Comparison of ENCODE assay signal across 9 cellular contexts in genomic region chr19:41997121-41997850, GRCh38. TPM values are rescaled to one million over a fixed set of nuclear protein-coding genes. Genes with fewer than 3 reads are reported as not detected.
A peak's percentile ranks its signal among the peaks of the same experiment; 100 is the strongest.
DNase-seq lines count a peak whose midpoint lies in the region; ATAC-seq and TF ChIP-seq lines count a peak whose summit lies in the region.
"Had no signal": no experiment of that assay in that cellular context is flagged by ENCODE, and none has a peak within 500 bp of the region (broad histone marks: within the 10 kb centered on the region; RNA-seq: fewer than 3 reads in every experiment).

No MANE protein-coding gene starts in this region.

- H2BK20ac ChIP-seq in IMR-90 (ENCODE audit: low read depth, low read length), result no peak overlapping the region

- peaks cover 3% of the 10 kb centered on the region for H4K20me1 ChIP-seq in IMR-90 (ENCODE audit: insufficient read depth, low read length)

- peaks cover 28% of the 10 kb centered on the region for H3K4me1 ChIP-seq in CD4-positive, alpha-beta memory T cell (ENCODE audit: insufficient read depth, low read length)
- H3K4me1 ChIP-seq in IMR-90 (ENCODE audit: control insufficient read depth, insufficient read depth, low read length), result no peaks in the 10 kb centered on the region
- no peaks in the 10 kb centered on the region for H3K4me1 ChIP-seq in endodermal cell (ENCODE audit: control insufficient read depth, insufficient read depth, low read length)

- no peaks in the 10 kb centered on the region for H3K36me3 ChIP-seq in CD4-positive, alpha-beta memory T cell (ENCODE audit: insufficient read depth, low read length)
- H3K36me3 ChIP-seq in IMR-90 (ENCODE audit: control insufficient read depth, insufficient read depth, low read length) (no peaks in the 10 kb centered on the region), endodermal cell (ENCODE audit: control insufficient read depth, insufficient read depth, low read length) (no peaks in the 10 kb centered on the region)

- BruUV-seq in IMR-90 (replicated peaks; lab: Mats Ljungman, UMichigan), result no TSS peak

- no peak overlapping the region for H2AFZ ChIP-seq in IMR-90 (replicated peaks; ENCODE audit: low read length, poor library complexity)

- no peak overlapping the region for H2AK9ac ChIP-seq in IMR-90 (replicated peaks; ENCODE audit: low read depth, low read length, poor library complexity)

- H3K56ac ChIP-seq in IMR-90 (ENCODE audit: extremely low read depth, insufficient read depth, low read length), result no peak overlapping the region

- H3K4me3 Mint-ChIP-seq in CD4-positive, alpha-beta memory T cell, result peak overlapping the region in 7 of 8 donors; percentile 17 to 55 (median 47)
- no peak overlapping the region for H3K4me3 Mint-ChIP-seq in activated CD4-positive, alpha-beta T cell treated with anti-CD3 and anti-CD28 coated beads, Interleukin-2, amount 10 ng/mL, durations not matched to agents 7 days and 5 days
- peak overlapping the region; percentile 18 for H3K4me3 Mint-ChIP-seq in endodermal cell

- TF ChIP-seq POLR2A in IMR-90 (IDR thresholded peaks at IDR 0.05; ENCODE audit: low read depth, low read length), result no peak

- H3K9ac ChIP-seq in IMR-90 (ENCODE audit: low read depth, low read length) (no peak overlapping the region), endodermal cell (ENCODE audit: extremely low read depth, low read length, poor library complexity, severe bottlenecking) (no peak overlapping the region)

- peaks cover 0 to 2% (median 0%) of the 10 kb centered on the region in 8 donors for H3K9me3 Mint-ChIP-seq in CD4-positive, alpha-beta memory T cell
- no peaks in the 10 kb centered on the region for H3K9me3 Mint-ChIP-seq in activated CD4-positive, alpha-beta T cell treated with anti-CD3 and anti-CD28 coated beads, Interleukin-2, amount 10 ng/mL, durations not matched to agents 7 days and 5 days
- H3K9me3 Mint-ChIP-seq in endodermal cell, result no peaks in the 10 kb centered on the region

- H3K4ac ChIP-seq in IMR-90 (ENCODE audit: low read depth, low read length), result no peak overlapping the region

- peak in 4 of 5 donors; percentile 32 to 37 (median 35) for DNase-seq in CD4-positive, alpha-beta memory T cell
- DNase-seq in IMR-90 (peak; percentile 22), endodermal cell (peak; percentile 91), myocyte (ENCODE audit: low read depth) (peak; percentile 59), NCI-H1105 treated with DMSO at 0.1 percent for 48 hours (lab: John Stamatoyannopoulos, UW) (no peak), H4 (ENCODE audit: low spot score) (no peak)
- peak; percentile 47 for DNase-seq in activated CD4-positive, alpha-beta T cell treated with anti-CD3 and anti-CD28 coated beads, Interleukin-2, amount 10 ng/mL, durations not matched to agents 7 days and 5 days

- H2AK5ac ChIP-seq in IMR-90 (ENCODE audit: low read depth, low read length), result no peak overlapping the region

- peaks cover 8% of the 10 kb centered on the region; the same call in 1 of the 2 replicates for H3K9me1 ChIP-seq in IMR-90 (ENCODE audit: insufficient read depth, low read length)

- no peak overlapping the region for H4K5ac ChIP-seq in IMR-90 (ENCODE audit: low read depth, low read length)

- H3K27ac ChIP-seq in CD4-positive, alpha-beta memory T cell (ENCODE audit: low read depth, low read length), result no peak overlapping the region
- H3K27ac ChIP-seq in IMR-90 (ENCODE audit: insufficient read depth, low read length) (no peak overlapping the region), endodermal cell (ENCODE audit: low read depth, low read length) (no peak overlapping the region)

- H3K18ac ChIP-seq in IMR-90 (ENCODE audit: low read depth, low read length), result no peak overlapping the region

- no peak overlapping the region for H2BK15ac ChIP-seq in IMR-90 (ENCODE audit: low read depth, low read length)

- H3K4me3 ChIP-seq in CD4-positive, alpha-beta memory T cell (ENCODE audit: low read length in 2 of 2), result no peak overlapping the region
- H3K4me3 ChIP-seq in IMR-90 (ENCODE audit: insufficient read depth, low read depth, low read length) (no peak overlapping the region), endodermal cell (ENCODE audit: low read length) (no peak overlapping the region)

- H3K36me3 Mint-ChIP-seq in CD4-positive, alpha-beta memory T cell, result no peaks in the 10 kb centered on the region
- no peaks in the 10 kb centered on the region for H3K36me3 Mint-ChIP-seq in activated CD4-positive, alpha-beta T cell treated with anti-CD3 and anti-CD28 coated beads, Interleukin-2, amount 10 ng/mL, durations not matched to agents 7 days and 5 days (ENCODE audit: low read depth)
- no peaks in the 10 kb centered on the region for H3K36me3 Mint-ChIP-seq in endodermal cell (ENCODE audit: low read depth)

- ATAC-seq in IMR-90 (ENCODE audit: low read depth), result peak; percentile 72
- no peak for ATAC-seq in HG02840 (IDR thresholded peaks at IDR 0.05; ENCODE audit: low FRiP score, unreplicated experiment)

- dilution Hi-C loops in IMR-90 (cut with HindIII; ENCODE audit: low sequenced_read_pairs, unreplicated experiment), result no loop called here

- H2BK5ac ChIP-seq in IMR-90 (ENCODE audit: low read depth, low read length, poor library complexity, severe bottlenecking), result no peak overlapping the region

- no peak overlapping the region for H2BK120ac ChIP-seq in IMR-90 (ENCODE audit: low read depth, low read length)

- 2% methylated on average over 14 of the region's 35 CpGs; no CpG with 5 or more reads in 1 of the 2 experiments for WGBS in IMR-90 (ENCODE audit: extremely low coverage in 2 of 2, insufficient read length in 1 of 2), 2 experiments
- 3% methylated on average over 15 to 32 of the region's 35 CpGs for WGBS in endodermal cell (ENCODE audit: insufficient coverage in 1 of 2, insufficient read length in 1 of 2), 2 experiments

- POLR2A ChIA-PET in CD4-positive, alpha-beta memory T cell (lab: Charles Lee; ENCODE audit: partially characterized antibody), result no interaction called here
- POLR2A ChIA-PET in IMR-90 (lab: Charles Lee; ENCODE audit: unreplicated experiment), result no interaction called here
- POLR2A ChIA-PET in activated CD4-positive, alpha-beta T cell treated with anti-CD3 and anti-CD28 coated beads, Interleukin-2, amount 10 ng/mL, durations not matched to agents 7 days and 5 days (lab: Charles Lee), result no interaction called here

- no peak overlapping the region for H3K14ac ChIP-seq in IMR-90 (replicated peaks; ENCODE audit: low read depth, low read length)

- no peaks in the 10 kb centered on the region for H3K9me3 ChIP-seq in CD4-positive, alpha-beta memory T cell (ENCODE audit: control insufficient read depth in 1 of 2, low read length in 2 of 2)
- no peaks in the 10 kb centered on the region for H3K9me3 ChIP-seq in IMR-90 (ENCODE audit: control insufficient read depth, insufficient read depth, low read length)
- H3K9me3 ChIP-seq in endodermal cell (ENCODE audit: control insufficient read depth, low read length), result no peaks in the 10 kb centered on the region

- CTCF ChIA-PET in CD4-positive, alpha-beta memory T cell (lab: Charles Lee; ENCODE audit: partially characterized antibody), result no interaction called here
- CTCF ChIA-PET in IMR-90 (lab: Yijun Ruan, JAX), result interaction anchor here (1.0 kb wide), 1 partner anchor 38 kb away, joined by 4 read pairs; no protein-coding TSS in a partner anchor
- CTCF ChIA-PET in activated CD4-positive, alpha-beta T cell treated with anti-CD3 and anti-CD28 coated beads, Interleukin-2, amount 10 ng/mL, durations not matched to agents 7 days and 5 days (lab: Charles Lee), result no interaction called here

- no peaks in the 10 kb centered on the region for H3K79me1 ChIP-seq in IMR-90 (ENCODE audit: low read depth in 1 of 2, low read length in 2 of 2)

- H4K8ac ChIP-seq in IMR-90 (ENCODE audit: low read depth in 2 of 2, low read length in 2 of 2), result no peak overlapping the region

- peaks cover 33% of the 10 kb centered on the region for H3K27me3 ChIP-seq in CD4-positive, alpha-beta memory T cell (ENCODE audit: insufficient read depth, low read length)
- H3K27me3 ChIP-seq in IMR-90 (ENCODE audit: control insufficient read depth, insufficient read depth, low read length), result peaks cover 80% of the 10 kb centered on the region
- H3K27me3 ChIP-seq in endodermal cell (ENCODE audit: control insufficient read depth, insufficient read depth, low read length, poor library complexity, severe bottlenecking), result peaks cover 93% of the 10 kb centered on the region

- peaks cover 53 to 60% of the 10 kb centered on the region in 2 donors for H3K27me3 Mint-ChIP-seq in CD4-positive, alpha-beta memory T cell
- H3K27me3 Mint-ChIP-seq in activated CD4-positive, alpha-beta T cell treated with anti-CD3 and anti-CD28 coated beads, Interleukin-2, amount 10 ng/mL, durations not matched to agents 7 days and 5 days, result peaks cover 72% of the 10 kb centered on the region
- peaks cover 87% of the 10 kb centered on the region for H3K27me3 Mint-ChIP-seq in endodermal cell (ENCODE audit: insufficient read depth)

- H3K23ac ChIP-seq in IMR-90 (ENCODE audit: low read depth, low read length), result no peak overlapping the region

- TF ChIP-seq CTCF in IMR-90 (conservative IDR thresholded peaks at IDR 0.05; ENCODE audit: low read depth, low read length) (no peak), endodermal cell (conservative IDR thresholded peaks at IDR 0.05) (no peak)

- H3K27ac Mint-ChIP-seq in CD4-positive, alpha-beta memory T cell, result peak overlapping the region in 1 of 7 donors; percentile 75
- H3K27ac Mint-ChIP-seq in activated CD4-positive, alpha-beta T cell treated with anti-CD3 and anti-CD28 coated beads, Interleukin-2, amount 10 ng/mL, durations not matched to agents 7 days and 5 days, result no peak overlapping the region
- no peak overlapping the region for H3K27ac Mint-ChIP-seq in endodermal cell

- intact Hi-C loops in CD4-positive, alpha-beta memory T cell (cut with micrococcal nuclease), result no loop called here
- intact Hi-C loops in IMR-90 (cut with micrococcal nuclease), result no loop called here

- no peak overlapping the region for H4K91ac ChIP-seq in IMR-90 (ENCODE audit: insufficient read depth, low read depth, low read length)

- H3K4me1 Mint-ChIP-seq in CD4-positive, alpha-beta memory T cell, result peaks cover 23 to 47% (median 29%) of the 10 kb centered on the region in 4 donors
- peaks cover 42% of the 10 kb centered on the region for H3K4me1 Mint-ChIP-seq in activated CD4-positive, alpha-beta T cell treated with anti-CD3 and anti-CD28 coated beads, Interleukin-2, amount 10 ng/mL, durations not matched to agents 7 days and 5 days
- peaks cover 5% of the 10 kb centered on the region for H3K4me1 Mint-ChIP-seq in endodermal cell

- no peak for TF ChIP-seq RAD21 in IMR-90 (IDR thresholded peaks at IDR 0.05; ENCODE audit: low read length)

- peak overlapping the region; percentile 60; the same call in 1 of the 2 replicates for H3K4me2 ChIP-seq in IMR-90 (ENCODE audit: low read depth, low read length)

- in situ Hi-C loops in IMR-90 (cut with MboI; ENCODE audit: low sequenced_read_pairs), result no loop called here

RNA-seq across cellular contexts. Expression of gene ATP1A3, which starts 3.3 kb away (rescaled TPM):
- total RNA-seq in CD4-positive, alpha-beta memory T cell, result 1 to 10 TPM; 2.7 to 3.5 TPM
- polyA plus RNA-seq in CD4-positive, alpha-beta memory T cell, result under 1 TPM; 0.89 to 0.95 TPM
- total RNA-seq in IMR-90 (2012; rRNA removed) (under 0.01 TPM in 2 replicates), endodermal cell (1 to 10 TPM in 1 of 2 donors, under 1 TPM in 1; 0.69 to 1.0 TPM), myocyte (0.26 and 0.56 TPM in 2 replicates)
- polyA plus RNA-seq in IMR-90 (2012; rRNA removed), result 0.11 and 0.12 TPM in 2 replicates
- polyA plus RNA-seq in IMR-90 (2012; cell fraction: cytosol; rRNA removed), result 0.04 and 0.10 TPM in 2 replicates
- 0.06 and 0.16 TPM in 2 replicates for polyA plus RNA-seq in IMR-90 (2012; cell fraction: nucleus; rRNA removed; ENCODE audit: low replicate concordance)
- total RNA-seq in activated CD4-positive, alpha-beta T cell treated with anti-CD3 and anti-CD28 coated beads, Interleukin-2, amount 10 ng/mL, durations not matched to agents 7 days and 5 days, result 1 to 10 TPM; 1.9 to 2.0 TPM
- polyA plus RNA-seq in endodermal cell (2013, experiment 1 of 2), result 28.4 TPM
- 21.8 TPM for polyA plus RNA-seq in endodermal cell (2013, experiment 2 of 2)
- 4.4 TPM for polyA plus RNA-seq in myocyte (2012)
- 2.1 and 2.8 TPM in 2 replicates for total RNA-seq in H4 (2014; rRNA removed; shearing (Covaris generic))
- total RNA-seq: epithelial cell of proximal tubule had no signal

RNA-seq across cellular contexts. Expression of gene RABAC1, which starts 38.2 kb away (rescaled TPM):
- total RNA-seq in CD4-positive, alpha-beta memory T cell, result 100 to 1,000 TPM in 1 of 2 experiments, 10 to 100 TPM in 1; 97.4 to 100 TPM
- 100 to 1,000 TPM; 198 to 256 TPM for polyA plus RNA-seq in CD4-positive, alpha-beta memory T cell
- total RNA-seq in IMR-90 (2012; rRNA removed) (117 and 145 TPM in 2 replicates), endodermal cell (100 to 1,000 TPM; 114 to 122 TPM), myocyte (116 and 117 TPM in 2 replicates)
- polyA plus RNA-seq in IMR-90 (2012; rRNA removed), result 276 and 320 TPM in 2 replicates
- 632 and 774 TPM in 2 replicates for polyA plus RNA-seq in IMR-90 (2012; cell fraction: cytosol; rRNA removed)
- 305 and 429 TPM in 2 replicates for polyA plus RNA-seq in IMR-90 (2012; cell fraction: nucleus; rRNA removed; ENCODE audit: low replicate concordance)
- total RNA-seq in activated CD4-positive, alpha-beta T cell treated with anti-CD3 and anti-CD28 coated beads, Interleukin-2, amount 10 ng/mL, durations not matched to agents 7 days and 5 days, result 10 to 100 TPM; 67.4 to 74.0 TPM
- polyA plus RNA-seq in endodermal cell (2013, experiment 1 of 2), result 91.4 TPM
- polyA plus RNA-seq in endodermal cell (2013, experiment 2 of 2), result 79.9 TPM
- polyA plus RNA-seq in myocyte (2012), result 381 TPM
- total RNA-seq in H4 (2014; rRNA removed; shearing (Covaris generic)), result 149 and 167 TPM in 2 replicates

Comparison
In these comparisons a context has a peak if more than half of its experiments do, and no peak if none do; other contexts are left out.
1. DNase-seq: peak in CD4-positive, alpha-beta memory T cell (4 of 5), IMR-90 (single experiment), activated CD4-positive, alpha-beta T cell treated with anti-CD3 and anti-CD28 coated beads, Interleukin-2, amount 10 ng/mL, durations not matched to agents 7 days and 5 days (single experiment), endodermal cell (single experiment) and myocyte (single experiment); none in NCI-H1105 treated with DMSO at 0.1 percent for 48 hours (single experiment) and H4 (single experiment).